ENCODE assay signal across 8 cellular contexts in genomic region chr12:113424915-113425823, GRCh38. TPM values are rescaled to one million over a fixed set of nuclear protein-coding genes. Genes with fewer than 3 reads are reported as not detected.
DNase-seq lines count a peak whose midpoint lies in the region; ATAC-seq and TF ChIP-seq lines count a peak whose summit lies in the region.

No MANE protein-coding gene starts in this region.

- no TSS peak for BruUV-seq in PC-3 (replicated peaks; lab: Mats Ljungman, UMichigan)

- H3K4me2 ChIP-seq in PC-3 (ENCODE audit: low read length), result no peak overlapping the region

- ATAC-seq in PC-3, result no peak

- H3K9me2 ChIP-seq in PC-3 (replicated peaks; ENCODE audit: low read length), result no peaks in the 10 kb centered on the region

- DNase-seq in AG04450 (ENCODE audit: low read depth, low spot score), result no peak
- peak; percentile 81 for DNase-seq in GM13976 (ENCODE audit: low spot score)
- peak; percentile 59 for DNase-seq in PC-3
- DNase-seq in activated naive CD4-positive, alpha-beta T cell (lab: John Stamatoyannopoulos, UW), result peak; percentile 20 to 34 (median 24)
- DNase-seq in glomerular visceral epithelial cell (ENCODE audit: extremely low spot score), result peak; percentile 58
- DNase-seq in posterior cingulate gyrus, result peak in 7 of 10 donors; percentile 32 to 92 (median 67)
- DNase-seq in cerebellar nuclear complex (lab: John Stamatoyannopoulos, UW), result no peak
- DNase-seq in mesenteric fat pad (ENCODE audit: low spot score), result no peak

- no peaks in the 10 kb centered on the region for H3F3A ChIP-seq in PC-3 (ENCODE audit: low read length, unreplicated experiment)

- H3K79me2 ChIP-seq in PC-3 (ENCODE audit: low read length), result peaks cover 15% of the 10 kb centered on the region

- no peaks in the 10 kb centered on the region for H3K36me3 ChIP-seq in PC-3 (ENCODE audit: low read depth, low read length)

- CTCF ChIA-PET in AG04450 (lab: Charles Lee) (interaction anchor here (0.6 to 2.3 kb wide), 73 partner anchors 8 to 538 kb away, joined by 3 to 53 read pairs (median 4); partner anchors contain the start of genes CFAP73, PLBD2, SDS and SLC8B1), PC-3 (lab: Charles Lee) (interaction anchor here (0.5 to 0.6 kb wide), 8 partner anchors 71 to 432 kb away, joined by 3 to 12 read pairs (median 4); partner anchors contain the start of gene SLC8B1)

- H3K27ac ChIP-seq in AG04450 (ENCODE audit: low read depth, low read length) (no peak overlapping the region), PC-3 (ENCODE audit: low read length) (no peak overlapping the region)

- no peak overlapping the region for H3K4me3 ChIP-seq in AG04450 (ENCODE audit: low read depth, low read length)
- no peak overlapping the region for H3K4me3 ChIP-seq in PC-3 (ENCODE audit: low read length)

- no peaks in the 10 kb centered on the region for H4K20me1 ChIP-seq in PC-3 (ENCODE audit: low read length)

- TF ChIP-seq CTCF in AG04450 (IDR thresholded peaks at IDR 0.05; ENCODE audit: low read depth, low read length) (peak; percentile 93), GM13976 (IDR thresholded peaks at IDR 0.05; ENCODE audit: borderline replicate concordance, control extremely low read depth, extremely low read depth, insufficient read depth, missing control alignments) (peak; percentile 62), PC-3 (conservative IDR thresholded peaks at IDR 0.05; ENCODE audit: low read depth, low read length) (peak; percentile 94)

- H3K9ac ChIP-seq in PC-3 (ENCODE audit: low read length), result no peak overlapping the region

- no peaks in the 10 kb centered on the region for H3K27me3 ChIP-seq in AG04450 (ENCODE audit: control insufficient read depth, insufficient read depth, low read length)
- no peaks in the 10 kb centered on the region for H3K27me3 ChIP-seq in PC-3 (ENCODE audit: low read length)

- intact Hi-C loops in PC-3 (cut with micrococcal nuclease) (loop anchor here (5.0 kb wide), 1 partner anchor 233 kb away; no protein-coding TSS in a partner anchor), posterior cingulate gyrus (cut with DNase I) (loop anchor here (1.0 to 5.0 kb wide), 2 partner anchors 113 to 228 kb away; no protein-coding TSS in a partner anchor)

- H3K9me3 ChIP-seq in AG04450 (ENCODE audit: control insufficient read depth, insufficient read depth, low read length) (no peaks in the 10 kb centered on the region), PC-3 (ENCODE audit: low read length) (no peaks in the 10 kb centered on the region)

- peaks cover 22% of the 10 kb centered on the region for H3K4me1 ChIP-seq in PC-3 (ENCODE audit: insufficient read depth, low read length)

- no peak overlapping the region for H2AFZ ChIP-seq in PC-3 (ENCODE audit: low read length)

- POLR2A ChIA-PET in AG04450 (lab: Yijun Ruan, JAX), result no interaction called here
- POLR2A ChIA-PET in PC-3 (lab: Charles Lee; ENCODE audit: unreplicated experiment), result no interaction called here

- in situ Hi-C loops in GM13976 (cut with MboI; ENCODE audit: low sequenced_read_pairs, unreplicated experiment), result loop anchor here (10.0 kb wide), 1 partner anchor 230 kb away; no protein-coding TSS in a partner anchor

RNA-seq across cellular contexts. Expression of gene SDSL, which starts 3.0 kb away (rescaled TPM):
- polyA plus RNA-seq in AG04450 (2011; rRNA removed), result 10.0 and 13.6 TPM in 2 replicates
- 3.9 and 5.8 TPM in 2 replicates for polyA minus RNA-seq in AG04450 (2011; rRNA and poly(A)+ RNA removed)
- 14.0 and 19.9 TPM in 2 replicates for total RNA-seq in PC-3 (2014; rRNA removed)
- total RNA-seq in mesenteric fat pad, result 5.7 TPM

RNA-seq across cellular contexts. Expression of gene SDS, which starts 21.5 kb away (rescaled TPM):
- not detected in 2 replicates for polyA plus RNA-seq in AG04450 (2011; rRNA removed)
- polyA minus RNA-seq in AG04450 (2011; rRNA and poly(A)+ RNA removed), result not detected in 2 replicates
- total RNA-seq in PC-3 (2014; rRNA removed) (not detected in 2 replicates), mesenteric fat pad (4.3 TPM)

RNA-seq across cellular contexts. Expression of gene LHX5, which starts 46.5 kb away (rescaled TPM):
- polyA plus RNA-seq in AG04450 (2011; rRNA removed), result not detected in 2 replicates
- polyA minus RNA-seq in AG04450 (2011; rRNA and poly(A)+ RNA removed), result not detected in 2 replicates
- 0.23 and 0.26 TPM in 2 replicates for total RNA-seq in PC-3 (2014; rRNA removed)
- total RNA-seq in mesenteric fat pad, result not detected

Comparison
In these comparisons a context has a peak if more than half of its experiments do, and no peak if none do; other contexts are left out.
1. DNase-seq: peak in GM13976 (single experiment), PC-3 (single experiment), activated naive CD4-positive, alpha-beta T cell (4 of 4), glomerular visceral epithelial cell (single experiment) and posterior cingulate gyrus (7 of 10); none in AG04450 (single experiment), cerebellar nuclear complex (0 of 2) and mesenteric fat pad (single experiment).
2. Peak in every context shown above with its lines, with median percentiles within 50 percentile points of each other: CTCF ChIP-seq.